In genomic region chr2:174450021-174450816, GRCh38 we compare ENCODE assay signal across 27 cellular contexts. TPM values are rescaled to one million over a fixed set of nuclear protein-coding genes. Genes with fewer than 3 reads are reported as not detected.
DNase-seq lines count a peak whose midpoint lies in the region; ATAC-seq and TF ChIP-seq lines count a peak whose summit lies in the region.
"Had no signal": no experiment of that assay in that cellular context is flagged by ENCODE, and none has a peak within 500 bp of the region (broad histone marks: within the 10 kb centered on the region; RNA-seq: fewer than 3 reads in every experiment).

No MANE protein-coding gene starts in this region.

- CTCF ChIA-PET in activated naive CD4-positive, alpha-beta T cell treated with anti-CD3 and anti-CD28 coated beads for 36 hours (lab: Charles Lee): interaction anchor here (1.1 kb wide), 1 partner anchor 13 kb away, joined by 3 read pairs; no protein-coding TSS in a partner anchor
- CTCF ChIA-PET in activated B cell treated with CpG ODN at 0.5 μM for 24 hours (lab: Charles Lee): no interaction called here

- no peaks in the 10 kb centered on the region for H3K27me3 Mint-ChIP-seq in activated naive CD4-positive, alpha-beta T cell treated with anti-CD3 and anti-CD28 coated beads for 36 hours (ENCODE audit: low read depth)
- H3K27me3 Mint-ChIP-seq in activated B cell treated with CpG ODN at 0.5 μM for 24 hours (no peaks in the 10 kb centered on the region), natural killer cell (ENCODE audit: low read depth in 2 of 2) (no peaks in the 10 kb centered on the region)
- no peaks in the 10 kb centered on the region for H3K27me3 Mint-ChIP-seq in stimulated activated naive B cell treated with anti-CD40 and anti-IgM and Interleukin-4, amounts not matched to agents 10 μg/mL and 1 μg/mL and 100 μg/mL, for 72 hours
- H3K27me3 Mint-ChIP-seq: activated CD8-positive, alpha-beta T cell treated with anti-CD3 and anti-CD28 coated beads for 36 hours; IgD-negative memory B cell had no signal

- TF ChIP-seq CTCF in GM13977 (IDR thresholded peaks at IDR 0.05; ENCODE audit: extremely low read depth, insufficient read depth, missing control alignments) (no peak), activated B cell treated with CpG ODN at 0.5 μM for 24 hours (IDR thresholded peaks at IDR 0.05) (no peak), natural killer cell (IDR thresholded peaks at IDR 0.05) (no peak)

- intact Hi-C loops in activated naive CD4-positive, alpha-beta T cell treated with anti-CD3 and anti-CD28 coated beads for 36 hours (cut with micrococcal nuclease): no loop called here
- intact Hi-C loops in activated B cell treated with CpG ODN at 0.5 μM for 24 hours (cut with micrococcal nuclease): no loop called here
- intact Hi-C loops in natural killer cell (cut with micrococcal nuclease): no loop called here

- no peak for DNase-seq in activated naive CD4-positive, alpha-beta T cell treated with anti-CD3 and anti-CD28 coated beads for 36 hours
- DNase-seq in activated naive CD4-positive, alpha-beta T cell treated with anti-CD3 and anti-CD28 coated beads, Interleukin-2, amount 50 U/mL, for 16 hours: no peak
- DNase-seq in GM13977 (ENCODE audit: low spot score) (peak; percentile 10), activated B cell treated with CpG ODN at 0.5 μM for 24 hours (no peak), natural killer cell (no peak), NCI-H146 (lab: John Stamatoyannopoulos, UW) (no peak)
- DNase-seq in stimulated activated naive B cell treated with anti-CD40 and anti-IgM and Interleukin-4, amounts not matched to agents 10 μg/mL and 1 μg/mL and 100 μg/mL, for 72 hours: no peak
- DNase-seq: activated CD8-positive, alpha-beta T cell treated with anti-CD3 and anti-CD28 coated beads for 36 hours; activated effector memory CD4-positive, alpha-beta T cell treated with anti-CD3 and anti-CD28 coated beads, Interleukin-2, amount 50 U/mL, for 16 hours; AML-193; amygdala; DMS53; left ventricle myocardium superior; NCI-H1092; NCI-H187; NCI-H2171 treated with DMSO at 0.1 percent for 48 hours; NCI-H510A treated with DMSO at 0.1 percent for 48 hours; NK-92 treated with Interleukin-12 subunit alpha and Interleukin-12 subunit beta, amount 100 ng/mL, for 24 hours; SHP77 treated with DMSO at 0.1 percent for 48 hours; stimulated activated CD4-positive, alpha-beta T cell treated with anti-CD3 and anti-CD28 coated beads, Interleukin-15, amount 100 ng/mL, for 24 hours; stimulated activated naive CD8-positive, alpha-beta T cell treated with anti-CD3 and anti-CD28 coated beads, Interleukin-15, Interleukin-2, amounts not matched to agents 100 U/mL and 50 U/mL, for 24 hours; uterus had no signal

- H3K4me1 Mint-ChIP-seq in activated naive CD4-positive, alpha-beta T cell treated with anti-CD3 and anti-CD28 coated beads for 36 hours (ENCODE audit: low read depth): peaks cover 11% of the 10 kb centered on the region
- H3K4me1 Mint-ChIP-seq in activated B cell treated with CpG ODN at 0.5 μM for 24 hours: peaks cover 19% of the 10 kb centered on the region
- H3K4me1 Mint-ChIP-seq in stimulated activated naive B cell treated with anti-CD40 and anti-IgM and Interleukin-4, amounts not matched to agents 10 μg/mL and 1 μg/mL and 100 μg/mL, for 72 hours: peaks cover 9 to 20% of the 10 kb centered on the region in 2 donors
- no peaks in the 10 kb centered on the region for H3K4me1 Mint-ChIP-seq in natural killer cell

- POLR2A ChIA-PET in activated B cell treated with CpG ODN at 0.5 μM for 24 hours (lab: Charles Lee): no interaction called here

- peaks cover 20% of the 10 kb centered on the region for H3K36me3 Mint-ChIP-seq in activated naive CD4-positive, alpha-beta T cell treated with anti-CD3 and anti-CD28 coated beads for 36 hours (ENCODE audit: low read depth)
- H3K36me3 Mint-ChIP-seq in activated B cell treated with CpG ODN at 0.5 μM for 24 hours (ENCODE audit: low read depth) (peaks cover 7% of the 10 kb centered on the region), natural killer cell (no peaks in the 10 kb centered on the region)
- H3K36me3 Mint-ChIP-seq in stimulated activated naive B cell treated with anti-CD40 and anti-IgM and Interleukin-4, amounts not matched to agents 10 μg/mL and 1 μg/mL and 100 μg/mL, for 72 hours: peaks cover 5 to 11% of the 10 kb centered on the region in 2 donors

- H3K4me3 Mint-ChIP-seq in activated naive CD4-positive, alpha-beta T cell treated with anti-CD3 and anti-CD28 coated beads for 36 hours: no peak overlapping the region
- H3K4me3 Mint-ChIP-seq in activated B cell treated with CpG ODN at 0.5 μM for 24 hours (peak overlapping the region; percentile 11), natural killer cell (no peak overlapping the region)
- H3K4me3 Mint-ChIP-seq in stimulated activated naive B cell treated with anti-CD40 and anti-IgM and Interleukin-4, amounts not matched to agents 10 μg/mL and 1 μg/mL and 100 μg/mL, for 72 hours: no peak overlapping the region
- H3K4me3 Mint-ChIP-seq: activated CD8-positive, alpha-beta T cell treated with anti-CD3 and anti-CD28 coated beads for 36 hours had no signal

- peak overlapping the region; percentile 46 for H3K27ac Mint-ChIP-seq in activated naive CD4-positive, alpha-beta T cell treated with anti-CD3 and anti-CD28 coated beads for 36 hours
- H3K27ac Mint-ChIP-seq in activated B cell treated with CpG ODN at 0.5 μM for 24 hours (no peak overlapping the region), natural killer cell (no peak overlapping the region)
- H3K27ac Mint-ChIP-seq in stimulated activated naive B cell treated with anti-CD40 and anti-IgM and Interleukin-4, amounts not matched to agents 10 μg/mL and 1 μg/mL and 100 μg/mL, for 72 hours: peak overlapping the region; percentile 72
- H3K27ac Mint-ChIP-seq: activated CD8-positive, alpha-beta T cell treated with anti-CD3 and anti-CD28 coated beads for 36 hours had no signal

- ATAC-seq in activated B cell treated with CpG ODN at 0.5 μM for 24 hours (ENCODE audit: low read depth) (no peak), HG03175 (IDR thresholded peaks at IDR 0.05; ENCODE audit: unreplicated experiment) (no peak), natural killer cell (no peak)
- ATAC-seq in stimulated activated naive B cell treated with anti-CD40 and anti-IgM and Interleukin-4, amounts not matched to agents 10 μg/mL and 1 μg/mL and 100 μg/mL, for 72 hours (replicated peaks): peak in 1 of 2 donors; percentile 36
- ATAC-seq: A549; activated CD4-positive, CD25-positive, alpha-beta regulatory T cell treated with anti-CD3 and anti-CD28 coated beads, Interleukin-2, amount 50 U/mL, for 24 hours; activated CD8-positive, alpha-beta T cell treated with anti-CD3 and anti-CD28 coated beads for 36 hours; left ventricle myocardium superior; Panc1; stimulated activated naive CD8-positive, alpha-beta T cell treated with anti-CD3 and anti-CD28 coated beads, Interleukin-15, Interleukin-2, amounts not matched to agents 100 U/mL and 50 U/mL, for 24 hours had no signal

- H3K9me3 Mint-ChIP-seq in activated naive CD4-positive, alpha-beta T cell treated with anti-CD3 and anti-CD28 coated beads for 36 hours: no peaks in the 10 kb centered on the region
- H3K9me3 Mint-ChIP-seq in activated B cell treated with CpG ODN at 0.5 μM for 24 hours (no peaks in the 10 kb centered on the region), natural killer cell (no peaks in the 10 kb centered on the region)
- H3K9me3 Mint-ChIP-seq in stimulated activated naive B cell treated with anti-CD40 and anti-IgM and Interleukin-4, amounts not matched to agents 10 μg/mL and 1 μg/mL and 100 μg/mL, for 72 hours: peaks cover 0 to 5% of the 10 kb centered on the region in 2 donors
- H3K9me3 Mint-ChIP-seq: activated CD8-positive, alpha-beta T cell treated with anti-CD3 and anti-CD28 coated beads for 36 hours; IgD-negative memory B cell had no signal

- in situ Hi-C loops in GM13977 (cut with MboI; ENCODE audit: low pct_unique_long_range_greater_than_20kb, low sequenced_read_pairs, unreplicated experiment): no loop called here

RNA-seq across cellular contexts. Expression of gene GPR155, which starts 36.6 kb away (rescaled TPM):
- total RNA-seq in activated naive CD4-positive, alpha-beta T cell treated with anti-CD3 and anti-CD28 coated beads for 36 hours: 10 to 100 TPM in 1 of 2 experiments, 1 to 10 TPM in 1; 9.2 to 11.0 TPM
- total RNA-seq in activated B cell treated with CpG ODN at 0.5 μM for 24 hours (2.8 TPM in 2 replicates), natural killer cell (10 to 100 TPM in 1 of 3 donors, 1 to 10 TPM in 2; 3.6 to 11.4 (median 4.4) TPM)

RNA-seq across cellular contexts. Expression of gene SCRN3, which starts 54.7 kb away (rescaled TPM):
- total RNA-seq in activated naive CD4-positive, alpha-beta T cell treated with anti-CD3 and anti-CD28 coated beads for 36 hours: 10 to 100 TPM; 10.7 to 12.3 TPM
- 14.3 and 19.4 TPM in 2 replicates for total RNA-seq in activated B cell treated with CpG ODN at 0.5 μM for 24 hours
- total RNA-seq in natural killer cell: 10 to 100 TPM; 16.6 to 20.6 (median 16.9) TPM

Comparison
In these comparisons a context has a peak if more than half of its experiments do, and no peak if none do; other contexts are left out.
1. H3K27ac Mint-ChIP-seq: peak in activated naive CD4-positive, alpha-beta T cell treated with anti-CD3 and anti-CD28 coated beads for 36 hours (single experiment) and stimulated activated naive B cell treated with anti-CD40 and anti-IgM and Interleukin-4, amounts not matched to agents 10 μg/mL and 1 μg/mL and 100 μg/mL, for 72 hours (single experiment); none in activated B cell treated with CpG ODN at 0.5 μM for 24 hours (single experiment) and natural killer cell (0 of 2).